Comparison of ENCODE assay signal across 13 cellular contexts in the genomic region with DNA sequence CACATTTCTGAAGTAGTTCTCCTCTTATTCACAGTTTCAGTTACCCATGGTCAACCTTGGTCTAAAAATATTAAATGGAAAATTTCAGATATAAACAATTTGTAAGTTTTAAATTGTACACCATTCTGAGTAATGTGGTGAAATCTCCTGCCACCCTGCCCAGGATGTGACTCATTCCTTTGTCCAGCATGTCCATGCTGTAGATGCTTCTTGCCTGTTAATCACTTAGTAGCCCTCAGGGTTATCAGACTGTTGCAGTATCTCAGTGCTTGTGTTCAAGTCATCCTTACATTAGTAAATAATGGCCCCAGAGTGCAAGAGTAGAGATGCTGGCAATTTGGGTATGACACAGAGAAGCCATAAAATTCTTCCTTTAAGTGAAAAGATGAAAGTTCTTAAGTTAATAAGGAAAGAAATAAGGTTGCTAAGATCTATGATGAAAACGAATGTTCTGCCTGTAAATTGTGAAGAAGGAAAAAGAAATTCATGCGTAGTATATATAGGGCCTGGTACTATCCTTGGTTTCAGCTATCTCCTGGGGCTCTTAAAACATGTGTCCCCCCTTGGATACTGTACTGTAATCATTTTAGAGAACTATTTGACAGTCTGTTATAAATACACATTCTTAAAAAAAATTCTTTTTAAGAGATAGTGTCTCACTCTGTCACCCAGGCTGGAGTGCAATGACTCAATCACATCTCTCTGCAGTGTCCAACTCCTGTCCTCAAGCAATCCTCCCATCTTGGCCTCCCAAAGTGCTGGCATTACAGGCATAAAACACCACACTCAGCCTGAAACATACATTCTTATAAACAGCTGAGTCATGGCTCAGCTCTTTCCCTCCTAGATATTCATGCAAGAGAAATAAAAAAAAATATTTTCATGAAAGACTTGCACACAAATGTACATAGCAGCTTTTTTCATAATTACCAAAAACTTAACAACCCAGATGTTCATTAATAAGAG. TPM values are rescaled to one million over a fixed set of nuclear protein-coding genes. Genes with fewer than 3 reads are reported as not detected.
A peak's percentile ranks its signal among the peaks of the same experiment; 100 is the strongest.
DNase-seq lines count a peak whose midpoint lies in the region; ATAC-seq, FAIRE-seq and TF ChIP-seq lines count a peak whose summit lies in the region.
"Had no signal": no experiment of that assay in that cellular context is flagged by ENCODE, and none has a peak within 500 bp of the region (broad histone marks: within the 10 kb centered on the region; RNA-seq: fewer than 3 reads in every experiment).

No MANE protein-coding gene starts in this region.

- no peak for ATAC-seq in HepG2
- no peak for ATAC-seq in GM19452 (IDR thresholded peaks at IDR 0.05; ENCODE audit: unreplicated experiment)

- H3K4me2 ChIP-seq in HepG2 (ENCODE audit: low read depth, low read length) (no peak overlapping the region), OCI-LY7 (ENCODE audit: low read length) (no peak overlapping the region)

- POLR2A ChIA-PET in HepG2 (lab: Yijun Ruan, JAX) (no interaction called here), OCI-LY7 (lab: Charles Lee) (interaction anchor here (0.7 kb wide), 2 partner anchors 9 to 20 kb away, joined by 3 read pairs; no protein-coding TSS in a partner anchor)

- WGBS in HepG2 (ENCODE audit: low lambda C conversion rate) = 2% methylated on average over 2 of the region's 2 CpGs

- H3K9me2 ChIP-seq in OCI-LY7 (ENCODE audit: insufficient read depth, low read length) = no peaks in the 10 kb centered on the region

- H3K36me3 ChIP-seq in BE2C (no peaks in the 10 kb centered on the region), brain microvascular endothelial cell (replicated peaks) (no peaks in the 10 kb centered on the region), HepG2 (replicated peaks in 1 of 2; ENCODE audit: control insufficient read depth in 1 of 2, insufficient read depth in 2 of 2, low read length in 2 of 2) (no peaks in the 10 kb centered on the region), OCI-LY7 (ENCODE audit: insufficient read depth, low read length) (no peaks in the 10 kb centered on the region)
- H3K36me3 ChIP-seq: suprapubic skin had no signal

- H3K9ac ChIP-seq in HepG2 (ENCODE audit: insufficient read depth, low read depth, low read length) = no peak overlapping the region

- BruUV-seq in HepG2 (replicated peaks; lab: Mats Ljungman, UMichigan) (no TSS peak), OCI-LY7 (replicated peaks; lab: Mats Ljungman, UMichigan) (no TSS peak)

- H2AFZ ChIP-seq in HepG2 (ENCODE audit: low read length) (no peak overlapping the region), OCI-LY7 (ENCODE audit: low read length) (no peak overlapping the region)

- no peak for TF ChIP-seq RAD21 in HepG2 (CRISPR knock-in tag; IDR thresholded peaks at IDR 0.05)

- TF ChIP-seq POLR2A in HepG2 (IDR thresholded peaks at IDR 0.05; ENCODE audit: insufficient read depth in 1 of 2, low read depth in 2 of 2, low read length in 2 of 2) = no peak

- no peak overlapping the region for H3K4me3 ChIP-seq in BE2C (ENCODE audit: low read depth, low read length)
- H3K4me3 ChIP-seq in brain microvascular endothelial cell (ENCODE audit: low read depth, low read length) = no peak overlapping the region
- H3K4me3 ChIP-seq in HepG2 (replicated peaks in 1 of 3; ENCODE audit: insufficient read depth in 1 of 3, low read depth in 2 of 3, low read length in 3 of 3) = no peak overlapping the region
- H3K4me3 ChIP-seq in OCI-LY7 (ENCODE audit: low read depth, low read length, poor library complexity, severe bottlenecking) = no peak overlapping the region
- H3K4me3 ChIP-seq: suprapubic skin had no signal

- H4K20me1 ChIP-seq in HepG2 (ENCODE audit: insufficient read depth, low read length) (no peaks in the 10 kb centered on the region), OCI-LY7 (ENCODE audit: insufficient read depth, low read length) (no peaks in the 10 kb centered on the region)

- peak overlapping the region; percentile 64 for H3K27ac ChIP-seq in brain microvascular endothelial cell
- no peak overlapping the region for H3K27ac ChIP-seq in HepG2 (ENCODE audit: extremely low read length, insufficient read depth, low read length)
- no peak overlapping the region for H3K27ac ChIP-seq in OCI-LY7 (ENCODE audit: low read depth, low read length, poor library complexity, severe bottlenecking)
- H3K27ac ChIP-seq: suprapubic skin had no signal

- no peaks in the 10 kb centered on the region for H3K9me3 ChIP-seq in BE2C
- H3K9me3 ChIP-seq in HepG2 (ENCODE audit: low read length) = no peaks in the 10 kb centered on the region
- H3K9me3 ChIP-seq in OCI-LY7 (ENCODE audit: low read length) = no peaks in the 10 kb centered on the region

- FAIRE-seq in HepG2 (lab: Jason Lieb, UNC) = no peak

- in situ Hi-C loops in brain microvascular endothelial cell (cut with HindIII; ENCODE audit: low pct_ligation_motif_present, low sequenced_read_pairs) = no loop called here
- in situ Hi-C loops in HepG2 (cut with HindIII; ENCODE audit: extremely low pct_ligation_motif_present, low pct_unique_long_range_greater_than_20kb) = no loop called here

- H3K79me2 ChIP-seq in HepG2 (ENCODE audit: insufficient read depth, low read length) (no peaks in the 10 kb centered on the region), OCI-LY7 (ENCODE audit: insufficient read depth, low read depth, low read length) (no peaks in the 10 kb centered on the region)

- intact Hi-C loops in HepG2 (cut with micrococcal nuclease; ENCODE audit: unreplicated experiment) = no loop called here
- intact Hi-C loops in cardiac septum (cut with DNase I) = no loop called here
- intact Hi-C loops in OCI-LY7 (cut with micrococcal nuclease; ENCODE audit: unreplicated experiment) = no loop called here

- DNase-seq in BE2C (peak; percentile 43), NCI-H226 (peak; percentile 90), brain microvascular endothelial cell (peak; percentile 63), HepG2 (ENCODE audit: low spot score) (peak; percentile 10), cardiac septum (ENCODE audit: low spot score) (no peak), mesenteric fat pad (ENCODE audit: low spot score) (no peak), OCI-LY7 (ENCODE audit: low spot score) (no peak)
- DNase-seq: naive B cell; NCI-H1694 treated with DMSO at 0.1 percent for 48 hours; SIG-M5; stimulated activated CD4-positive, alpha-beta T cell treated with anti-CD3 and anti-CD28 coated beads, Interleukin-2, amount 100 ng/mL, for 24 hours had no signal

- H3K4me1 ChIP-seq in BE2C (peaks cover 4% of the 10 kb centered on the region), HepG2 (ENCODE audit: insufficient read depth, low read length) (no peaks in the 10 kb centered on the region), OCI-LY7 (ENCODE audit: insufficient read depth, low read length, poor library complexity, severe bottlenecking) (no peaks in the 10 kb centered on the region)
- H3K4me1 ChIP-seq: suprapubic skin had no signal

- H3K27me3 ChIP-seq in BE2C = no peaks in the 10 kb centered on the region
- H3K27me3 ChIP-seq in brain microvascular endothelial cell (replicated peaks) = no peaks in the 10 kb centered on the region
- no peaks in the 10 kb centered on the region for H3K27me3 ChIP-seq in HepG2 (ENCODE audit: control insufficient read depth in 1 of 2, insufficient read depth in 2 of 2, low read length in 2 of 2)
- H3K27me3 ChIP-seq: suprapubic skin had no signal

- no peak for TF ChIP-seq CTCF in BE2C (IDR thresholded peaks at IDR 0.05; ENCODE audit: low read depth, low read length)
- no peak for TF ChIP-seq CTCF in brain microvascular endothelial cell (IDR thresholded peaks at IDR 0.05; ENCODE audit: low read depth, low read length, missing control alignments)
- TF ChIP-seq CTCF in HepG2 (CRISPR knock-in tag; IDR thresholded peaks at IDR 0.05) = no peak
- TF ChIP-seq CTCF in OCI-LY7 (conservative IDR thresholded peaks at IDR 0.05; ENCODE audit: low read length) = no peak

- TF ChIP-seq EP300 in HepG2 (IDR thresholded peaks at IDR 0.05; ENCODE audit: low read depth in 2 of 2, low read length in 2 of 2) (no peak), HepG2 (CRISPR knock-in tag; IDR thresholded peaks at IDR 0.05; ENCODE audit: borderline replicate concordance) (no peak)

- CTCF ChIA-PET in HepG2 (lab: Yijun Ruan, JAX; ENCODE audit: low intra/inter-chr PET ratio, low total read pairs) = no interaction called here
- CTCF ChIA-PET in OCI-LY7 (lab: Charles Lee; ENCODE audit: unreplicated experiment) = no interaction called here

TF ChIP-seq in HepG2, 621 proteins besides CTCF, POLR2A, EP300 and RAD21 (continues in another document):
- TF ChIP-seq ETV6 (CRISPR knock-in tag; conservative IDR thresholded peaks at IDR 0.05) (no peak), KLF6 (CRISPR knock-in tag; IDR thresholded peaks at IDR 0.05) (no peak), YY1 (IDR thresholded peaks at IDR 0.05; ENCODE audit: insufficient read depth, insufficient replicate concordance, low read depth, low read length) (no peak), NFE2L2 (IDR thresholded peaks at IDR 0.05; ENCODE audit: low read length) (peak; percentile 84), FOSL2 (CRISPR knock-in tag; IDR thresholded peaks at IDR 0.05) (peak; percentile 73)

RNA-seq across cellular contexts. Expression of a gene that starts 31.3 kb away (rescaled TPM):
- not detected for polyA plus RNA-seq in BE2C (2012; ENCODE audit: insufficient read depth, insufficient read length, low read depth)
- total RNA-seq in HepG2 (2016; rRNA removed; fragmentation: Illumina TruSeq; extraction: Trizol) = not detected in 2 replicates
- not detected in 2 replicates for total RNA-seq in HepG2 (2016; cell fraction: cytosol; rRNA removed; fragmentation: Illumina TruSeq; extraction: Trizol; ENCODE audit: low read depth)
- total RNA-seq in HepG2 (2016; cell fraction: insoluble cytoplasmic fraction; rRNA removed; fragmentation: Illumina TruSeq; extraction: Trizol) = not detected in 2 replicates
- not detected in 2 replicates for total RNA-seq in HepG2 (2016; cell fraction: membrane; rRNA removed; fragmentation: Illumina TruSeq; extraction: Trizol)
- total RNA-seq in HepG2 (2016; cell fraction: nucleus; rRNA removed; fragmentation: Illumina TruSeq; extraction: Trizol) = not detected in 2 replicates
- not detected in 2 replicates for polyA plus RNA-seq in HepG2 (2011; rRNA removed)
- not detected in 2 replicates for polyA plus RNA-seq in HepG2 (2011; cell fraction: cytosol; rRNA removed)
- not detected in 2 replicates for polyA plus RNA-seq in HepG2 (2011; cell fraction: nucleus; rRNA removed)
- not detected in 2 replicates for polyA plus RNA-seq in HepG2 (2012)
- polyA plus RNA-seq in HepG2 (2016; cell fraction: cytosol; fragmentation: Illumina TruSeq; extraction: Trizol; ENCODE audit: low read depth) = not detected in 2 replicates
- not detected in 2 replicates for polyA plus RNA-seq in HepG2 (2016; cell fraction: insoluble cytoplasmic fraction; fragmentation: Illumina TruSeq; extraction: Trizol; ENCODE audit: low read depth)
- polyA plus RNA-seq in HepG2 (2016; cell fraction: membrane; fragmentation: Illumina TruSeq; extraction: Trizol; ENCODE audit: low read depth) = not detected in 2 replicates
- not detected in 2 replicates for polyA plus RNA-seq in HepG2 (2016; cell fraction: nucleus; fragmentation: Illumina TruSeq; extraction: Trizol; ENCODE audit: insufficient read depth, low read depth)
- not detected in 2 replicates for polyA minus RNA-seq in HepG2 (2011; rRNA and poly(A)+ RNA removed; ENCODE audit: low replicate concordance)
- polyA minus RNA-seq in HepG2 (2011; cell fraction: cytosol; rRNA and poly(A)+ RNA removed) = not detected in 2 replicates
- not detected in 2 replicates for polyA minus RNA-seq in HepG2 (2011; cell fraction: nucleus; rRNA and poly(A)+ RNA removed)
- not detected for total RNA-seq in cardiac septum
- total RNA-seq in mesenteric fat pad = not detected
- total RNA-seq in OCI-LY7 (2014; rRNA removed; shearing (Covaris generic)) = not detected in 2 replicates
- total RNA-seq in OCI-LY7 (2022) = not detected in 2 replicates
- total RNA-seq: suprapubic skin had no signal

Comparison
In these comparisons a context has a peak if more than half of its experiments do, and no peak if none do; other contexts are left out.
1. DNase-seq: peak in BE2C (single experiment), NCI-H226 (single experiment), brain microvascular endothelial cell (single experiment) and HepG2 (single experiment); none in cardiac septum (single experiment), mesenteric fat pad (single experiment) and OCI-LY7 (single experiment).